ENCODE assay signal across 14 cellular contexts in the genomic region with DNA sequence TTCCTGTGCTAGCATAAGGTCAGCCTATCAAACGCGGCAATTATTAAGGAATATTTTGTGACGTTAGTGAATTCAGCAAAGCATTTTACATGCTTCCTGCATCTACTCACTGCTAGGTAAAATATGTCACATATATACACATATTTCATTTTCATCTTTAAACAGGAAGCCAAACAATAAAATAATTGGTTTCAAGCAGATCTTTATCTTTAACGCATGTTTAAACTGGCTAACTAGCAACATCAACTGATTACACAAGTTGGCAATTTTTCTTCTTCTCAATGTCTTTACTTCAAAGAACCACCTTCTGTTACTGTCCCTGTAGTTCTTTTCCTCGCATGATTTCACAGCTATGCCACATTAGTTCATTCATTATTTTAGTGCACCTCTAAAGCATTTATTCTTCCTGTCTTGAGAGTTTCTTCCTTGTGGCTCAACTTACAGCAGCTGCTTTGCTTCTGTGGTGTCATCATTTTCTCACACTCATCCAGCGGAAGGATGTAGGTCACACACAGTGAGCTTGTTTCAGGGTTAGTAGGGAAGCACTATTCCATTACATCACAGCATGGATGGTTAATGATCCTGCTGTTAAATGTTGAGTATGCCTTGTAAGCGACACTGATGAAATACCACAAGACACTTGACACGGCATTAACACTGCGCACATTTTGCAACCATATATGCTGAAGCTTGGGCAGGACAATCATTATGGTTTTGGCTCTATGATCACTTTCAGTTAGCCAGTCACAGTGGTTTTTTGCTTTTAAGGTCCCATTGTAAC. TPM values are rescaled to one million over a fixed set of nuclear protein-coding genes. Genes with fewer than 3 reads are reported as not detected.
DNase-seq lines count a peak whose midpoint lies in the region; FAIRE-seq and TF ChIP-seq lines count a peak whose summit lies in the region.
"Had no signal": no experiment of that assay in that cellular context is flagged by ENCODE, and none has a peak within 500 bp of the region (broad histone marks: within the 10 kb centered on the region; RNA-seq: fewer than 3 reads in every experiment).

No MANE protein-coding gene starts in this region.

- TF ChIP-seq POLR2A in adrenal gland (IDR thresholded peaks at IDR 0.05) (no peak), GM12891 (IDR thresholded peaks at IDR 0.05; ENCODE audit: low read depth, low read length) (no peak)

- no peaks in the 10 kb centered on the region for H3K9me3 Mint-ChIP-seq in progenitor cell of endocrine pancreas (ENCODE audit: low read depth)

- TF ChIP-seq CTCF in LNCaP clone FGC (IDR thresholded peaks at IDR 0.05; ENCODE audit: control insufficient read depth, extremely low read depth, insufficient read depth) (no peak), adrenal gland (IDR thresholded peaks at IDR 0.05) (no peak), progenitor cell of endocrine pancreas (IDR thresholded peaks at IDR 0.05; ENCODE audit: unreplicated experiment) (no peak)

- 80 to 86% (median 82%) methylated on average over 9 of the region's 9 CpGs for WGBS in adrenal gland, 4 donors

- H3K4me1 ChIP-seq in adrenal gland (replicated peaks in 1 of 2), result no peaks in the 10 kb centered on the region

- H3K27ac ChIP-seq in SK-N-MC (peak overlapping the region; percentile 37; the same call in 1 of the 2 replicates), adrenal gland (no peak overlapping the region)
- H3K27ac ChIP-seq: ovary had no signal

- no peaks in the 10 kb centered on the region for H3K4me1 Mint-ChIP-seq in progenitor cell of endocrine pancreas (ENCODE audit: low read depth)

- intact Hi-C loops in adrenal gland (cut with DNase I), result no loop called here

- H3K36me3 ChIP-seq in SK-N-MC (ENCODE audit: insufficient read depth, low read length), result no peaks in the 10 kb centered on the region
- H3K36me3 ChIP-seq in adrenal gland (replicated peaks in 1 of 2), result no peaks in the 10 kb centered on the region
- H3K36me3 ChIP-seq: ovary had no signal

- H3K36me3 Mint-ChIP-seq in progenitor cell of endocrine pancreas (ENCODE audit: insufficient read depth), result no peaks in the 10 kb centered on the region

- peak; percentile 38 for DNase-seq in ACHN
- DNase-seq in LNCaP clone FGC (ENCODE audit: low read depth), result peak; percentile 67
- peak; percentile 95 for DNase-seq in SK-N-MC (ENCODE audit: low read depth, low spot score)
- peak; percentile 50 for DNase-seq in kidney glomerular epithelial cell (lab: John Stamatoyannopoulos, UW)
- no peak for DNase-seq in adrenal gland
- DNase-seq in dedifferentiated amniotic fluid mesenchymal stem cell (ENCODE audit: extremely low spot score), result no peak
- no peak for DNase-seq in GM12891 (ENCODE audit: insufficient read length, low spot score)
- no peak for DNase-seq in progenitor cell of endocrine pancreas (ENCODE audit: low spot score, unreplicated experiment)
- DNase-seq: activated naive CD4-positive, alpha-beta T cell treated with Interleukin-2 at 50 U/mL for 16 hours; effector memory CD4-positive, alpha-beta T cell; foreskin fibroblast; NCI-H2171 treated with DMSO at 0.1 percent for 48 hours; ovary had no signal

- no peaks in the 10 kb centered on the region for H3K27me3 Mint-ChIP-seq in progenitor cell of endocrine pancreas

- H3K27ac Mint-ChIP-seq in progenitor cell of endocrine pancreas, result no peak overlapping the region

- no peak overlapping the region for H3K9ac ChIP-seq in SK-N-MC (ENCODE audit: insufficient read length)

- no peak overlapping the region for H3K4me3 Mint-ChIP-seq in progenitor cell of endocrine pancreas (ENCODE audit: low read depth)

- H3K9me3 ChIP-seq in SK-N-MC (ENCODE audit: low read depth, low read length) (no peaks in the 10 kb centered on the region), adrenal gland (replicated peaks in 1 of 3) (no peaks in the 10 kb centered on the region)
- H3K9me3 ChIP-seq: ovary had no signal

- in situ Hi-C loops in ACHN (cut with HindIII; ENCODE audit: low pct_ligation_motif_present, low pct_unique_long_range_greater_than_20kb, low sequenced_read_pairs), result no loop called here

- no peak for FAIRE-seq in GM12891 (lab: Jason Lieb, UNC)
- FAIRE-seq: bronchial epithelial cell had no signal

- H3K4me3 ChIP-seq in LNCaP clone FGC (ENCODE audit: low read depth, low read length), result no peak overlapping the region
- H3K4me3 ChIP-seq in SK-N-MC, result peak overlapping the region; percentile 56
- H3K4me3 ChIP-seq in adrenal gland, result no peak overlapping the region
- H3K4me3 ChIP-seq: ovary had no signal

- H3K27me3 ChIP-seq in adrenal gland, result no peaks in the 10 kb centered on the region
- H3K27me3 ChIP-seq: ovary had no signal

TF ChIP-seq in GM12891, 5 proteins besides CTCF, POLR2A, EP300 and RAD21:
- TF ChIP-seq PAX5 (IDR thresholded peaks at IDR 0.05; ENCODE audit: insufficient read depth, low read length, severe bottlenecking) (no peak), POLR2AphosphoS5 (IDR thresholded peaks at IDR 0.05; ENCODE audit: low read depth, low read length) (no peak), SPI1 (IDR thresholded peaks at IDR 0.05; ENCODE audit: low read depth, low read length) (no peak), POU2F2 (IDR thresholded peaks at IDR 0.05; ENCODE audit: low read depth, low read length) (no peak), TAF1 (IDR thresholded peaks at IDR 0.05; ENCODE audit: low read depth, low read length) (no peak)
TF ChIP-seq in GM12891: peak in this region for 0.

RNA-seq across cellular contexts. Expression of a gene that starts 2.3 kb away (rescaled TPM):
- 1 to 10 TPM; 1.0 to 9.2 (median 2.7) TPM for total RNA-seq in adrenal gland
- polyA plus RNA-seq in adrenal gland, result 10 to 100 TPM in 1 of 3 donors, 1 to 10 TPM in 2; 5.9 to 24.0 (median 5.9) TPM
- polyA plus RNA-seq in GM12891 (2012; ENCODE audit: low read depth, missing spikeins), result not detected
- 1.1 and 2.1 TPM in 2 replicates for total RNA-seq in progenitor cell of endocrine pancreas

Comparison
In these comparisons a context has a peak if more than half of its experiments do, and no peak if none do; other contexts are left out.
1. DNase-seq: peak in ACHN (single experiment), LNCaP clone FGC (single experiment), SK-N-MC (single experiment) and kidney glomerular epithelial cell (single experiment); none in adrenal gland (0 of 7), dedifferentiated amniotic fluid mesenchymal stem cell (single experiment), GM12891 (single experiment) and progenitor cell of endocrine pancreas (single experiment).